ENCODE assay signal across 1 cellular context in the genomic region with DNA sequence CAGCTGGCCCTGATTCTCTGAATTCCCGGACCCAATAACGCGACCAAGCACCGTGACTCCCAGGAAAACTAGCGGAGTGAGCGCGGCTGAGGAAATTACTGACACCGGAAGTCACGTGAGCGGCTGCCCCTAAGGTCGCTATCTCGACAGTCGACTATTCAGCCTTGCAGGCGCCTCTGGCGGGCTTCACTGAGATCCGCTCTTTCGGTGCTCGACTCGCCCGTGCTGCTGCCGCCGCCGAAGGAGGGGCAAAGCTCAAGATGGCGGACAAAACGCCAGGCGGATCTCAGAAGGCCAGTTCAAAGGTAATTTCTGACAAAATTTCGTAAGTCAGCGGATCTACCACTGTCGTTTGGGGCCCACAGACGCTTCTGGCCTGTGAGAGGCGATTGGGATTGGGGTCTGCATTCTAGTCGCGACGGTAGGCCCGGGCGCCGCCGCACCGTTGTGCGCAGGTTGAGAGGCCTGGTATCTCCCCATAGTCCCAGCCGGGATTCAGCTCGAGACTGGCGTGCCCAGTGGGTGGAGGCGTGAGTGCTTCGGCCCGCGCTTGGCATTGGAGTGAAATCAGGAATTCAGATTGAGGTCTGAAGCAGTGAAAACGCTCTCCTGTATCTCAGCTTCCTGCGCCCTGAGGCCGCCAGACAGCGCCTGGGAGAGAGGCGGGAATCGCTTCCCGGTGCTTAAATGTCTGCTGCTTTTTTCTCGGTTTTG.
TF ChIP-seq lines count a peak whose summit lies in the region.

A gene (plus strand): TSS at position 202 of the 714 bp plus-strand sequence. CDS start 59 bp downstream, at position 261.

TF ChIP-seq in K562, 482 proteins besides CTCF, POLR2A, EP300 and RAD21 (continued from another document):
- TF ChIP-seq, protein P1, sequence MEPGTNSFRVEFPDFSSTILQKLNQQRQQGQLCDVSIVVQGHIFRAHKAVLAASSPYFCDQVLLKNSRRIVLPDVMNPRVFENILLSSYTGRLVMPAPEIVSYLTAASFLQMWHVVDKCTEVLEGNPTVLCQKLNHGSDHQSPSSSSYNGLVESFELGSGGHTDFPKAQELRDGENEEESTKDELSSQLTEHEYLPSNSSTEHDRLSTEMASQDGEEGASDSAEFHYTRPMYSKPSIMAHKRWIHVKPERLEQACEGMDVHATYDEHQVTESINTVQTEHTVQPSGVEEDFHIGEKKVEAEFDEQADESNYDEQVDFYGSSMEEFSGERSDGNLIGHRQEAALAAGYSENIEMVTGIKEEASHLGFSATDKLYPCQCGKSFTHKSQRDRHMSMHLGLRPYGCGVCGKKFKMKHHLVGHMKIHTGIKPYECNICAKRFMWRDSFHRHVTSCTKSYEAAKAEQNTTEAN (CRISPR knock-in tag; IDR thresholded peaks at IDR 0.05) = 0 out of 2 replicates have a peak, but pooled peaks have one; percentile 67
- TF ChIP-seq NR3C1 (CRISPR knock-in tag; IDR thresholded peaks at IDR 0.05) = 0 out of 2 replicates have a peak, but pooled peaks have one; percentile 54
- TF ChIP-seq TAF1 (IDR thresholded peaks at IDR 0.05; ENCODE audit: control insufficient read depth, extremely low read depth, insufficient read depth, low read length, severe bottlenecking) = peak; percentile 98
- TF ChIP-seq ZNF121 (CRISPR knock-in tag; conservative IDR thresholded peaks at IDR 0.05) = no peak
- peak; percentile 91 for TF ChIP-seq DIDO1 (tag; IDR thresholded peaks at IDR 0.05; ENCODE audit: low read depth)
- no peak for TF ChIP-seq ZNF140 (CRISPR knock-in tag; IDR thresholded peaks at IDR 0.05)
- TF ChIP-seq, protein P2, sequence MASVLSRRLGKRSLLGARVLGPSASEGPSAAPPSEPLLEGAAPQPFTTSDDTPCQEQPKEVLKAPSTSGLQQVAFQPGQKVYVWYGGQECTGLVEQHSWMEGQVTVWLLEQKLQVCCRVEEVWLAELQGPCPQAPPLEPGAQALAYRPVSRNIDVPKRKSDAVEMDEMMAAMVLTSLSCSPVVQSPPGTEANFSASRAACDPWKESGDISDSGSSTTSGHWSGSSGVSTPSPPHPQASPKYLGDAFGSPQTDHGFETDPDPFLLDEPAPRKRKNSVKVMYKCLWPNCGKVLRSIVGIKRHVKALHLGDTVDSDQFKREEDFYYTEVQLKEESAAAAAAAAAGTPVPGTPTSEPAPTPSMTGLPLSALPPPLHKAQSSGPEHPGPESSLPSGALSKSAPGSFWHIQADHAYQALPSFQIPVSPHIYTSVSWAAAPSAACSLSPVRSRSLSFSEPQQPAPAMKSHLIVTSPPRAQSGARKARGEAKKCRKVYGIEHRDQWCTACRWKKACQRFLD (CRISPR knock-in tag; IDR thresholded peaks at IDR 0.05) = 0 out of 2 replicates have a peak, but pooled peaks have one; percentile 32
- TF ChIP-seq ZNF143 (CRISPR knock-in tag; IDR thresholded peaks at IDR 0.05) = peak; percentile 27; the same call in 1 of the 2 replicates
- peak; percentile 91 for TF ChIP-seq ELF1 (tag; IDR thresholded peaks at IDR 0.05)
- TF ChIP-seq ZNF124 (CRISPR knock-in tag; IDR thresholded peaks at IDR 0.05) = no peak
TF ChIP-seq in K562: peak in this region for 170.
